In the genomic region with DNA sequence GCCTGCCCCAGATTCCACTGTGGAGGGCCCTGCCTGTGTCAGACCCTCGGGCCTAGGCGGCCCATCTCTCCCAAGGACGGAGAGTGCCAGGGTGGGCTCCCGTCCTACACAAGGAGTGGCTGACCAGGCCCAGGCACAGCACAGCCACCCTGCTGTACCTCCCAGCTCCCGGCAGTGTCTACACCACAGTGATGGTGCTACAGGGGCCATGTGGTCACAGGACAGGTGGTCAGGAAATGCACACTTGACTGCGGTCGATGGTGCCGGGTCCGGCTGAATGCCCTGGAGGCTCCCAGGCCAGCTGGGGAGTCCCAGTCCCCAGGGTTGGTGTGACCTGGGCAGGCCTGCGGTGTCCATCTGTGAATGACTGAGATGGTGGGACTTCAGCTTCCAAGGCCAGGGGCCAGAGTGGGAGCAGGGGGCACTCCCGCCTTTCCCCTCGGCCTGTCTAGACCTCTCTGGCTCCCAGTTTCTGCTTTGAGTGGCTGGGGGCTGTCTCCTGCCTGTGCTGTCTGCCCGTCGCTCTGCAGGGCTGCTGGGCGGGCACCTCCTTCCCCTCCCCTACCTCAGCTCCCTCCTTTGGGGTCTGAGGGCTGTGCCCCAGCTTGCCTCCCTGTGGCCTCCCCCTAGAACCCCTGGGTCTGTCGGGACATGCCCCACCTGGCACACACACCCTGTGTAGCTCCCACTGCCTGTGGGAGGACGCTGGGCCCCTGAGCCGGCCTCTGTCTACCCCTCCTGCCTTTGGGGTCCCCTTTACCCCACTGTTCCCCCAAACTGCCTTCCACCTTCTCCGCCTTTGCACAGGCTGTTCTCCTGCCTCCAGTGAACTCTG, we compare ENCODE assay signal across 17 cellular contexts. TPM values are rescaled to one million over a fixed set of nuclear protein-coding genes. Genes with fewer than 3 reads are reported as not detected.
DNase-seq lines count a peak whose midpoint lies in the region; FAIRE-seq and TF ChIP-seq lines count a peak whose summit lies in the region.
"Had no signal": no experiment of that assay in that cellular context is flagged by ENCODE, and none has a peak within 500 bp of the region (broad histone marks: within the 10 kb centered on the region; RNA-seq: fewer than 3 reads in every experiment).

No MANE protein-coding gene starts in this region.

- H4K20me1 ChIP-seq in osteoblast (ENCODE audit: insufficient read depth, low read length): peaks cover 2% of the 10 kb centered on the region

- FAIRE-seq in HTR-8/SVneo (lab: Jason Lieb, UNC): no peak

- TF ChIP-seq CTCF in osteoblast (IDR thresholded peaks at IDR 0.05; ENCODE audit: extremely low read depth, low read depth, low read length): no peak

- no peak overlapping the region for H3K4me2 ChIP-seq in osteoblast (ENCODE audit: insufficient read depth, low read length)

- H3K27ac ChIP-seq in HUES48 (ENCODE audit: low read depth, low read length): peak overlapping the region; percentile 50
- peak overlapping the region; percentile 67 for H3K27ac ChIP-seq in cingulate gyrus (ENCODE audit: low read depth, low read length)
- no peak overlapping the region for H3K27ac ChIP-seq in osteoblast (ENCODE audit: low read depth, low read length)
- H3K27ac ChIP-seq: C4-2B, gastrocnemius medialis, left ventricle myocardium inferior, prostate gland, spleen had no signal

- no peaks in the 10 kb centered on the region for H3K27me3 ChIP-seq in HUES48 (ENCODE audit: control insufficient read depth, insufficient read depth, low read length)
- H3K27me3 ChIP-seq in osteoblast (ENCODE audit: insufficient read depth, low read length): no peaks in the 10 kb centered on the region
- H3K27me3 ChIP-seq: gastrocnemius medialis, spleen, tibial nerve had no signal

- H3K4me3 ChIP-seq in HUES48 (ENCODE audit: low read depth, low read length): no peak overlapping the region
- H3K4me3 ChIP-seq in osteoblast (ENCODE audit: insufficient read depth, low read length): no peak overlapping the region
- H3K4me3 ChIP-seq: gastrocnemius medialis, left ventricle myocardium inferior, prostate gland, spleen, tibial nerve had no signal

- no peak overlapping the region for H2AFZ ChIP-seq in osteoblast (ENCODE audit: low read length)

- H3K9me3 ChIP-seq in HUES48 (ENCODE audit: control insufficient read depth, insufficient read depth, low read length) (no peaks in the 10 kb centered on the region), osteoblast (ENCODE audit: low read depth, low read length) (no peaks in the 10 kb centered on the region)
- H3K9me3 ChIP-seq: gastrocnemius medialis, left ventricle myocardium inferior, prostate gland, spleen, tibial nerve had no signal

- DNase-seq in DMS53 (lab: John Stamatoyannopoulos, UW): peak; percentile 69
- no peak for DNase-seq in DMS53 treated with DMSO at 0.1 percent for 48 hours (lab: John Stamatoyannopoulos, UW; ENCODE audit: unreplicated experiment)
- peak; percentile 79 for DNase-seq in osteoblast (ENCODE audit: insufficient read length, low spot score, missing footprints)
- DNase-seq in HTR-8/SVneo (ENCODE audit: insufficient read length, low spot score): no peak
- no peak for DNase-seq in cardiac septum (ENCODE audit: low spot score)
- DNase-seq in NCI-H1436 treated with DMSO at 0.1 percent for 48 hours (lab: John Stamatoyannopoulos, UW): no peak
- DNase-seq: activated CD4-positive, alpha-beta T cell treated with anti-CD3 and anti-CD28 coated beads for 48 hours; gastrocnemius medialis; left ventricle myocardium inferior; SIG-M5; spleen; T1000 had no signal

- H3K79me2 ChIP-seq in osteoblast (ENCODE audit: insufficient read depth, low read length): no peaks in the 10 kb centered on the region

- no peaks in the 10 kb centered on the region for H3K4me1 ChIP-seq in HUES48 (ENCODE audit: control insufficient read depth, insufficient read depth, low read length)
- peaks cover 11% of the 10 kb centered on the region for H3K4me1 ChIP-seq in osteoblast (ENCODE audit: insufficient read depth, low read length)
- H3K4me1 ChIP-seq: gastrocnemius medialis, prostate gland had no signal

- intact Hi-C loops in cardiac septum (cut with DNase I): no loop called here

- peaks cover 43% of the 10 kb centered on the region for H3K36me3 ChIP-seq in HUES48 (ENCODE audit: control insufficient read depth, insufficient read depth, low read length)
- peaks cover 9% of the 10 kb centered on the region for H3K36me3 ChIP-seq in osteoblast (ENCODE audit: insufficient read depth, low read length)

- no peak overlapping the region for H3K9ac ChIP-seq in HUES48 (ENCODE audit: low read depth, low read length)

RNA-seq across cellular contexts. Expression of a gene that starts 12.5 kb away (rescaled TPM):
- total RNA-seq in osteoblast (8.5 and 11.6 TPM in 2 replicates), cardiac septum (38.8 TPM)

RNA-seq across cellular contexts. Expression of a gene that starts 12.8 kb away (rescaled TPM):
- total RNA-seq in osteoblast: 5.1 and 7.4 TPM in 2 replicates
- total RNA-seq in cardiac septum: 7.3 TPM

RNA-seq across cellular contexts. Expression of a gene that starts 15.5 kb away (rescaled TPM):
- total RNA-seq in osteoblast: 10.9 and 14.7 TPM in 2 replicates
- 9.8 TPM for total RNA-seq in cardiac septum

RNA-seq across cellular contexts. Expression of a gene that starts 16.2 kb away (rescaled TPM):
- total RNA-seq in osteoblast: 21.8 and 40.5 TPM in 2 replicates
- 136 TPM for total RNA-seq in cardiac septum

RNA-seq across cellular contexts. Expression of a gene that starts 18.6 kb away (rescaled TPM):
- 12.7 and 14.8 TPM in 2 replicates for total RNA-seq in osteoblast
- total RNA-seq in cardiac septum: 8.6 TPM

Comparison
In these comparisons a context has a peak if more than half of its experiments do, and no peak if none do; other contexts are left out.
1. DNase-seq: peak in DMS53 (single experiment) and osteoblast (single experiment); none in DMS53 treated with DMSO at 0.1 percent for 48 hours (single experiment), HTR-8/SVneo (single experiment), cardiac septum (single experiment) and NCI-H1436 treated with DMSO at 0.1 percent for 48 hours (single experiment).